In the genomic region with DNA sequence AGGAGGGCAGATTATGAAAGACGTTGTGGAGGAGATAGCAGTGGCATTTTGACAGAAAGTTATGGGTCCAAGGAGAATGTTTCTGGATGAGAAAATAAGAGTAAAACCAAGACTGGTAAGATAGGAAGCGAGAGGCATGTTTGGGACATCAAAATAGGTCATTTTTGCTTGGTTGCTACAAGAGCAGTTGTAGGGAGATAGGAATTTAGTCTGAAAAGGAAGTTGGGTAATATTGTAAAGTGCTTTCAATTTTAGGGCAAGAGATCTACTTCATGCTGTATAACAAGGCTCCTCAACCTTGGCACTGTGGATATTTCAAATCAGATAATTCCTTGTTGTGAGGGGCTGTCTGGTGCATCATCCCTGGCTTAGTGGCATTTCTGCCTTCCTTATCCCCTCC, we compare ENCODE assay signal across 27 cellular contexts.
"Had no signal": no experiment of that assay in that cellular context is flagged by ENCODE, and none has a peak within 500 bp of the region (broad histone marks: within the 10 kb centered on the region; RNA-seq: fewer than 3 reads in every experiment).

No MANE protein-coding gene starts in this region.

- ATAC-seq: effector memory CD8-positive, alpha-beta T cell; foreskin keratinocyte; mucosa of descending colon; natural killer cell treated with Interleukin-12 subunit alpha and Interleukin-12 subunit beta and Interleukin-15 and Interleukin-18, amount 100 ng/mL, for 72 hours; right cardiac atrium; stimulated activated naive CD8-positive, alpha-beta T cell treated with anti-CD3 and anti-CD28 coated beads, Interleukin-15, Interleukin-2, amounts not matched to agents 100 U/mL and 50 U/mL, for 24 hours; T-helper 17 cell had no signal

- DNase-seq: activated CD4-positive, alpha-beta memory T cell treated with anti-CD3 and anti-CD28 coated beads, Interleukin-2, amount 10 ng/mL, durations not matched to agents 7 days and 5 days; activated CD4-positive, alpha-beta T cell treated with anti-CD3 and anti-CD28 coated beads for 1 hour; activated CD4-positive, alpha-beta T cell treated with anti-CD3 and anti-CD28 coated beads, Interleukin-2, amount 10 ng/mL, durations not matched to agents 7 days and 5 days; activated CD8-positive, alpha-beta memory T cell treated with anti-CD3 and anti-CD28 coated beads, Interleukin-2, amount 50 U/mL, for 48 hours; activated gamma-delta T cell; activated naive CD4-positive, alpha-beta T cell treated with anti-CD3 and anti-CD28 coated beads, Interleukin-2, amount 10 ng/mL, durations not matched to agents 7 days and 5 days; activated naive CD8-positive, alpha-beta T cell treated with anti-CD3 and anti-CD28 coated beads, Interleukin-2, amount 10 ng/mL, durations not matched to agents 7 days and 5 days; activated T-cell treated with anti-CD3 and anti-CD28 coated beads, Interleukin-2, amount 50 U/mL, for 24 hours; colonic mucosa; dorsolateral prefrontal cortex; effector memory CD8-positive, alpha-beta T cell; erythroblast; foreskin keratinocyte; islet precursor cell; left ventricle myocardium inferior; mucosa of descending colon; posterior cingulate gyrus; right cardiac atrium; stimulated activated CD4-positive, alpha-beta T cell treated with anti-CD3 and anti-CD28 coated beads, Interleukin-2, amount 100 ng/mL, for 48 hours; stimulated activated naive CD8-positive, alpha-beta T cell treated with anti-CD3 and anti-CD28 coated beads, Interleukin-15, Interleukin-2, amounts not matched to agents 100 U/mL and 50 U/mL, for 24 hours; T-helper 17 cell; T1000; testis; transverse colon had no signal

- H3K27ac ChIP-seq: breast epithelium, colonic mucosa, dorsolateral prefrontal cortex, foreskin keratinocyte, testis, transverse colon had no signal

- H3K9me3 ChIP-seq: breast epithelium, colonic mucosa, left ventricle myocardium inferior, mucosa of descending colon, testis, transverse colon had no signal

- H3K4me1 ChIP-seq: breast epithelium, colonic mucosa, foreskin keratinocyte, testis had no signal

- H3K4me3 ChIP-seq: breast epithelium, colonic mucosa, dorsolateral prefrontal cortex, left ventricle myocardium inferior, lung, mucosa of descending colon, testis, transverse colon had no signal

- H3K36me3 ChIP-seq: breast epithelium, colonic mucosa, left ventricle myocardium inferior, transverse colon had no signal

- H3K27me3 ChIP-seq: breast epithelium, colonic mucosa, dorsolateral prefrontal cortex, foreskin keratinocyte, testis, transverse colon had no signal
